In the genomic region with DNA sequence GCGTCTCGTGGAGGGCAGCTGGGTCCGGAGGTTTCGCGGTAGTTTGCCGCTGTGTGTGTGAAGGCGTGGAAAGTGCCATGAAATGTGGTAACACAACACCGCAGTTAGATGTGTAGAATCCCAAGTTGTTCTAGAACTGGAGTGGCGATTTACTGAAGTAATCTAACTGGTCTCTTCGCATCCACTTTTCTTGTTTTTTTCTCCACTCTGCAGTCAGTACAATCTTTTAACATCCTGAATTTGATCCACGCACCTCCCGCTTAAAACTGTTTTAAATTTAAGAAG, we compare ENCODE assay signal across 8 cellular contexts. TPM values are rescaled to one million over a fixed set of nuclear protein-coding genes. Genes with fewer than 3 reads are reported as not detected.
DNase-seq lines count a peak whose midpoint lies in the region; ATAC-seq and TF ChIP-seq lines count a peak whose summit lies in the region.

No MANE protein-coding gene starts in this region.

- no peak overlapping the region for H2BK12ac ChIP-seq in trophoblast cell (ENCODE audit: low read length)

- peak overlapping the region; percentile 78 for H3K14ac ChIP-seq in trophoblast cell (ENCODE audit: low read length)

- peaks cover 5% of the 10 kb centered on the region for H3K79me1 ChIP-seq in trophoblast cell (ENCODE audit: low read length)

- H3K27me3 ChIP-seq in Panc1 (ENCODE audit: control insufficient read depth, insufficient read depth, low read length) (no peaks in the 10 kb centered on the region), trophoblast cell (ENCODE audit: insufficient read depth, low read length) (no peaks in the 10 kb centered on the region)

- H2AFZ ChIP-seq in trophoblast cell (ENCODE audit: insufficient read depth, low read length, poor library complexity), result peak overlapping the region; percentile 9

- BruUV-seq in Panc1 (replicated peaks; lab: Mats Ljungman, UMichigan), result TSS peak; percentile 88

- peaks cover 15% of the 10 kb centered on the region for H3K4me1 ChIP-seq in Panc1 (ENCODE audit: control insufficient read depth, insufficient read depth, low read length)
- peaks cover 3 to 5% of the 10 kb centered on the region in 2 experiments for H3K4me1 ChIP-seq in trophoblast cell (ENCODE audit: control insufficient read depth in 1 of 2, insufficient read depth in 2 of 2, low read length in 2 of 2)

- H3K9ac ChIP-seq in trophoblast cell (ENCODE audit: low read length), result peak overlapping the region; percentile 83

- ATAC-seq in Panc1 (no peak), GM21528 (IDR thresholded peaks at IDR 0.05; ENCODE audit: low FRiP score, unreplicated experiment) (no peak)

- H3K4ac ChIP-seq in trophoblast cell (ENCODE audit: low read depth, low read length), result peak overlapping the region; percentile 57

- intact Hi-C loops in Panc1 (cut with micrococcal nuclease; ENCODE audit: unreplicated experiment), result no loop called here

- peak overlapping the region; percentile 38 for H2AK5ac ChIP-seq in trophoblast cell (ENCODE audit: low read length)

- peak overlapping the region; percentile 29 for H4K12ac ChIP-seq in trophoblast cell (ENCODE audit: low read depth, low read length)

- no peak overlapping the region for H2BK120ac ChIP-seq in trophoblast cell (ENCODE audit: insufficient read depth, low read length, poor library complexity)

- peak overlapping the region; percentile 22 for H4K91ac ChIP-seq in trophoblast cell (ENCODE audit: low read depth, low read length)

- DNase-seq in Panc1 (ENCODE audit: low read depth, low spot score) (no peak), epithelial cell of prostate (ENCODE audit: low read depth, low spot score) (no peak), trophoblast cell (peak in 1 of 2 donors; percentile 4), NCI-H2171 treated with DMSO at 0.1 percent for 48 hours (lab: John Stamatoyannopoulos, UW) (no peak), NCI-H1694 treated with DMSO at 0.1 percent for 48 hours (lab: John Stamatoyannopoulos, UW) (no peak), epidermal melanocyte (ENCODE audit: insufficient read length, low spot score) (no peak)

- POLR2A ChIA-PET in Panc1 (lab: Charles Lee), result no interaction called here

- H3K4me2 ChIP-seq in trophoblast cell (ENCODE audit: low read length), result peak overlapping the region; percentile 82

- TF ChIP-seq CTCF in GM12875 (IDR thresholded peaks at IDR 0.05; ENCODE audit: borderline replicate concordance, insufficient read depth, low read depth, low read length) (no peak), Panc1 (IDR thresholded peaks at IDR 0.05) (no peak)

- H3K36me3 ChIP-seq in Panc1 (ENCODE audit: control insufficient read depth, insufficient read depth, low read length) (no peaks in the 10 kb centered on the region; the same call in 1 of the 2 replicates), trophoblast cell (ENCODE audit: control insufficient read depth in 1 of 2, insufficient read depth in 2 of 2, low read length in 2 of 2) (peaks cover 4% of the 10 kb centered on the region in 2 experiments)

- H2BK5ac ChIP-seq in trophoblast cell (ENCODE audit: low read depth, low read length, poor library complexity), result peak overlapping the region; percentile 67

- in situ Hi-C loops in Panc1 (cut with HindIII; ENCODE audit: low pct_unique_long_range_greater_than_20kb, low sequenced_read_pairs), result no loop called here

- CTCF ChIA-PET in Panc1 (lab: Charles Lee), result no interaction called here

- H3K9me3 ChIP-seq in Panc1 (ENCODE audit: control insufficient read depth, insufficient read depth, low read depth, low read length) (no peaks in the 10 kb centered on the region), trophoblast cell (ENCODE audit: insufficient read depth, low read depth, low read length) (peaks cover 3% of the 10 kb centered on the region)

- peak overlapping the region; percentile 75 for H3K4me3 ChIP-seq in GM12875 (ENCODE audit: low read depth, low read length)
- H3K4me3 ChIP-seq in Panc1 (ENCODE audit: low read depth in 2 of 2, low read length in 2 of 2), result peak overlapping the region; percentile 91 to 98
- peak overlapping the region; percentile 87 for H3K4me3 ChIP-seq in trophoblast cell (ENCODE audit: low read depth, low read length)

- no CpG with 5 or more reads among the region's 12 CpGs for WGBS in trophoblast cell (ENCODE audit: extremely low coverage, insufficient coverage, insufficient read length)

- H3K79me2 ChIP-seq in trophoblast cell (ENCODE audit: control insufficient read depth, insufficient read depth, low read length, poor library complexity), result peaks cover 8% of the 10 kb centered on the region

- H3K23ac ChIP-seq in trophoblast cell (ENCODE audit: low read length), result no peak overlapping the region

- H4K8ac ChIP-seq in trophoblast cell (ENCODE audit: low read depth, low read length), result peak overlapping the region; percentile 74

- peak overlapping the region; percentile 4 for H3K18ac ChIP-seq in trophoblast cell (ENCODE audit: low read length)

- peak overlapping the region; percentile 99 for H3K27ac ChIP-seq in Panc1 (ENCODE audit: low read length)
- peak overlapping the region; percentile 91 for H3K27ac ChIP-seq in epithelial cell of prostate
- peak overlapping the region; percentile 14 for H3K27ac ChIP-seq in trophoblast cell (ENCODE audit: low read depth, low read length)

RNA-seq across cellular contexts. Expression of gene GTF2E1, which starts 0.5 kb away (rescaled TPM):
- total RNA-seq in Panc1 (2021; ENCODE audit: unreplicated experiment), result 32.0 TPM
- polyA plus RNA-seq in Panc1 (2012; ENCODE audit: insufficient read length), result 13.6 TPM
- 34.9 and 35.9 TPM in 2 replicates for polyA plus RNA-seq in trophoblast cell (2013)

RNA-seq across cellular contexts. Expression of gene RABL3, which starts 0.7 kb away (rescaled TPM):
- 15.8 TPM for total RNA-seq in Panc1 (2021; ENCODE audit: unreplicated experiment)
- polyA plus RNA-seq in Panc1 (2012; ENCODE audit: insufficient read length), result 11.2 TPM
- 11.5 and 12.3 TPM in 2 replicates for polyA plus RNA-seq in trophoblast cell (2013)

Comparison
In these comparisons a context has a peak if more than half of its experiments do, and no peak if none do; other contexts are left out.
1. H3K27ac ChIP-seq: peak in every context shown above with its lines; median percentile 99 in Panc1; 91 in epithelial cell of prostate; 14 in trophoblast cell.